Comparison of ENCODE assay signal across 1 cellular context in the genomic region with DNA sequence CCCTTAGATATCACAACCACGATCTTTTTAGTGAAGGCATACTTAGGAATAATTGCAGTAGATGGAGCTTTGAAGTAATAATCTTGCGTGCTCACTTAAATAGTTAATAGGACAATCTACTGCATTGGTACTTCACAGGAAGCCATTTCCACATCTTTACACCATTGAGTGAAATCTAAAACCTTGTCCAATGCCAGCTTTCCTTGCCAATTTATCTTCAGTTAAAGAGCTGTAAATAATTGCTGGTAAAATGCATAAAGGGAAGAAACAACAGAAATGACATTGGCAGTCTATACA.
TF ChIP-seq lines count a peak whose summit lies in the region.

No MANE protein-coding gene starts in this region.

TF ChIP-seq in HEK293, 187 proteins besides CTCF, POLR2A, EP300 and RAD21 (continued from another document):
- TF ChIP-seq, protein P1, sequence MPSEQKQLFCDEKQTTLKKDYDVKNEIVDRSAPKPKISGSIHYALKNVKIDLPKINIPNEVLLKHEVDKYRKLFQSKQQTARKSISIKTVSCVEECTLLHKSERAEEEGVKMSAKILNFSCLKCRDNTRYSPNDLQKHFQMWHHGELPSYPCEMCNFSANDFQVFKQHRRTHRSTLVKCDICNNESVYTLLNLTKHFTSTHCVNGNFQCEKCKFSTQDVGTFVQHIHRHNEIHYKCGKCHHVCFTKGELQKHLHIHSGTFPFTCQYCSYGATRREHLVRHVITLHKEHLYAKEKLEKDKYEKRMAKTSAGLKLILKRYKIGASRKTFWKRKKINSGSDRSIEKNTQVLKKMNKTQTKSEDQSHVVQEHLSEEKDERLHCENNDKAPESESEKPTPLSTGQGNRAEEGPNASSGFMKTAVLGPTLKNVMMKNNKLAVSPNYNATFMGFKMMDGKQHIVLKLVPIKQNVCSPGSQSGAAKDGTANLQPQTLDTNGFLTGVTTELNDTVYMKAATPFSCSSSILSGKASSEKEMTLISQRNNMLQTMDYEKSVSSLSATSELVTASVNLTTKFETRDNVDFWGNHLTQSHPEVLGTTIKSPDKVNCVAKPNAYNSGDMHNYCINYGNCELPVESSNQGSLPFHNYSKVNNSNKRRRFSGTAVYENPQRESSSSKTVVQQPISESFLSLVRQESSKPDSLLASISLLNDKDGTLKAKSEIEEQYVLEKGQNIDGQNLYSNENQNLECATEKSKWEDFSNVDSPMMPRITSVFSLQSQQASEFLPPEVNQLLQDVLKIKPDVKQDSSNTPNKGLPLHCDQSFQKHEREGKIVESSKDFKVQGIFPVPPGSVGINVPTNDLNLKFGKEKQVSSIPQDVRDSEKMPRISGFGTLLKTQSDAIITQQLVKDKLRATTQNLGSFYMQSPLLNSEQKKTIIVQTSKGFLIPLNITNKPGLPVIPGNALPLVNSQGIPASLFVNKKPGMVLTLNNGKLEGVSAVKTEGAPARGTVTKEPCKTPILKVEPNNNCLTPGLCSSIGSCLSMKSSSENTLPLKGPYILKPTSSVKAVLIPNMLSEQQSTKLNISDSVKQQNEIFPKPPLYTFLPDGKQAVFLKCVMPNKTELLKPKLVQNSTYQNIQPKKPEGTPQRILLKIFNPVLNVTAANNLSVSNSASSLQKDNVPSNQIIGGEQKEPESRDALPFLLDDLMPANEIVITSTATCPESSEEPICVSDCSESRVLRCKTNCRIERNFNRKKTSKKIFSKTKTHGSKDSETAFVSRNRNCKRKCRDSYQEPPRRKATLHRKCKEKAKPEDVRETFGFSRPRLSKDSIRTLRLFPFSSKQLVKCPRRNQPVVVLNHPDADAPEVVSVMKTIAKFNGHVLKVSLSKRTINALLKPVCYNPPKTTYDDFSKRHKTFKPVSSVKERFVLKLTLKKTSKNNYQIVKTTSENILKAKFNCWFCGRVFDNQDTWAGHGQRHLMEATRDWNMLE (tag by site-specific recombination; conservative IDR thresholded peaks at IDR 0.05; ENCODE audit: low read depth) = no peak
- no peak for TF ChIP-seq ZNF549 (tag by site-specific recombination; IDR thresholded peaks at IDR 0.05)
- TF ChIP-seq ZBTB7A (tag by site-specific recombination; IDR thresholded peaks at IDR 0.05; ENCODE audit: low read depth) = no peak
- TF ChIP-seq ZNF610 (tag by site-specific recombination; IDR thresholded peaks at IDR 0.05; ENCODE audit: borderline replicate concordance) = no peak
- TF ChIP-seq RBAK (tag by site-specific recombination; IDR thresholded peaks at IDR 0.05) = no peak
- TF ChIP-seq ZNF391 (tag by site-specific recombination; IDR thresholded peaks at IDR 0.05; ENCODE audit: borderline replicate concordance, low read depth) = no peak
- TF ChIP-seq ZNF354C (tag by site-specific recombination; IDR thresholded peaks at IDR 0.05; ENCODE audit: borderline replicate concordance, low read depth) = no peak
- no peak for TF ChIP-seq ZNF366 (tag by site-specific recombination; conservative IDR thresholded peaks at IDR 0.05)
- TF ChIP-seq, protein P2, sequence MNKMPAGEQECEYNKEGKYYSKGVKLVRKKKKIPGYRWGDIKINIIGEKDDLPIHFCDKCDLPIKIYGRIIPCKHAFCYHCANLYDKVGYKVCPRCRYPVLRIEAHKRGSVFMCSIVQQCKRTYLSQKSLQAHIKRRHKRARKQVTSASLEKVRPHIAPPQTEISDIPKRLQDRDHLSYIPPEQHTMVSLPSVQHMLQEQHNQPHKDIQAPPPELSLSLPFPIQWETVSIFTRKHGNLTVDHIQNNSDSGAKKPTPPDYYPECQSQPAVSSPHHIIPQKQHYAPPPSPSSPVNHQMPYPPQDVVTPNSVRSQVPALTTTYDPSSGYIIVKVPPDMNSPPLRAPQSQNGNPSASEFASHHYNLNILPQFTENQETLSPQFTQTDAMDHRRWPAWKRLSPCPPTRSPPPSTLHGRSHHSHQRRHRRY (tag by site-specific recombination; IDR thresholded peaks at IDR 0.05) = no peak
- TF ChIP-seq ZNF558 (tag by site-specific recombination; IDR thresholded peaks at IDR 0.05) = no peak
- no peak for TF ChIP-seq ZNF133 (tag by site-specific recombination; IDR thresholded peaks at IDR 0.05)
- no peak for TF ChIP-seq BCL11A (tag by site-specific recombination; IDR thresholded peaks at IDR 0.05; ENCODE audit: low read depth)
- TF ChIP-seq, protein P3, sequence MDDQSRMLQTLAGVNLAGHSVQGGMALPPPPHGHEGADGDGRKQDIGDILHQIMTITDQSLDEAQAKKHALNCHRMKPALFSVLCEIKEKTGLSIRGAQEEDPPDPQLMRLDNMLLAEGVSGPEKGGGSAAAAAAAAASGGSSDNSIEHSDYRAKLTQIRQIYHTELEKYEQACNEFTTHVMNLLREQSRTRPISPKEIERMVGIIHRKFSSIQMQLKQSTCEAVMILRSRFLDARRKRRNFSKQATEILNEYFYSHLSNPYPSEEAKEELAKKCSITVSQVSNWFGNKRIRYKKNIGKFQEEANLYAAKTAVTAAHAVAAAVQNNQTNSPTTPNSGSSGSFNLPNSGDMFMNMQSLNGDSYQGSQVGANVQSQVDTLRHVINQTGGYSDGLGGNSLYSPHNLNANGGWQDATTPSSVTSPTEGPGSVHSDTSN (CRISPR knock-in tag; IDR thresholded peaks at IDR 0.05) = no peak
- no peak for TF ChIP-seq ZNF521 (tag by site-specific recombination; IDR thresholded peaks at IDR 0.05)
- TF ChIP-seq ZNF274 (IDR thresholded peaks at IDR 0.05; ENCODE audit: low read length) = no peak
- TF ChIP-seq ZNF274 (tag by site-specific recombination; IDR thresholded peaks at IDR 0.05; ENCODE audit: borderline replicate concordance) = no peak
- TF ChIP-seq ZNF37A (tag by site-specific recombination; IDR thresholded peaks at IDR 0.05) = no peak
- no peak; the same call in 1 of the 2 replicates for TF ChIP-seq GLI2 (tag by site-specific recombination; IDR thresholded peaks at IDR 0.05; ENCODE audit: borderline replicate concordance, low read depth)
- TF ChIP-seq ZBTB8A (tag by site-specific recombination; IDR thresholded peaks at IDR 0.05) = no peak
- TF ChIP-seq ZNF664 (tag by site-specific recombination; IDR thresholded peaks at IDR 0.05) = 0 out of 2 replicates have a peak, but pooled peaks have one; percentile 17
- no peak for TF ChIP-seq ZNF707 (tag by site-specific recombination; IDR thresholded peaks at IDR 0.05)
- TF ChIP-seq ZNF112 (tag by site-specific recombination; IDR thresholded peaks at IDR 0.05) = no peak
- TF ChIP-seq ZNF341 (tag by site-specific recombination; IDR thresholded peaks at IDR 0.05; ENCODE audit: low read depth) = no peak
- TF ChIP-seq, protein P4, sequence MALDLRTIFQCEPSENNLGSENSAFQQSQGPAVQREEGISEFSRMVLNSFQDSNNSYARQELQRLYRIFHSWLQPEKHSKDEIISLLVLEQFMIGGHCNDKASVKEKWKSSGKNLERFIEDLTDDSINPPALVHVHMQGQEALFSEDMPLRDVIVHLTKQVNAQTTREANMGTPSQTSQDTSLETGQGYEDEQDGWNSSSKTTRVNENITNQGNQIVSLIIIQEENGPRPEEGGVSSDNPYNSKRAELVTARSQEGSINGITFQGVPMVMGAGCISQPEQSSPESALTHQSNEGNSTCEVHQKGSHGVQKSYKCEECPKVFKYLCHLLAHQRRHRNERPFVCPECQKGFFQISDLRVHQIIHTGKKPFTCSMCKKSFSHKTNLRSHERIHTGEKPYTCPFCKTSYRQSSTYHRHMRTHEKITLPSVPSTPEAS (tag by site-specific recombination; IDR thresholded peaks at IDR 0.05) = no peak
- TF ChIP-seq, protein P5, sequence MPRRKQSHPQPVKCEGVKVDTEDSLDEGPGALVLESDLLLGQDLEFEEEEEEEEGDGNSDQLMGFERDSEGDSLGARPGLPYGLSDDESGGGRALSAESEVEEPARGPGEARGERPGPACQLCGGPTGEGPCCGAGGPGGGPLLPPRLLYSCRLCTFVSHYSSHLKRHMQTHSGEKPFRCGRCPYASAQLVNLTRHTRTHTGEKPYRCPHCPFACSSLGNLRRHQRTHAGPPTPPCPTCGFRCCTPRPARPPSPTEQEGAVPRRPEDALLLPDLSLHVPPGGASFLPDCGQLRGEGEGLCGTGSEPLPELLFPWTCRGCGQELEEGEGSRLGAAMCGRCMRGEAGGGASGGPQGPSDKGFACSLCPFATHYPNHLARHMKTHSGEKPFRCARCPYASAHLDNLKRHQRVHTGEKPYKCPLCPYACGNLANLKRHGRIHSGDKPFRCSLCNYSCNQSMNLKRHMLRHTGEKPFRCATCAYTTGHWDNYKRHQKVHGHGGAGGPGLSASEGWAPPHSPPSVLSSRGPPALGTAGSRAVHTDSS (tag by site-specific recombination; IDR thresholded peaks at IDR 0.05) = no peak
- peak; percentile 64; the same call in 1 of the 2 replicates for TF ChIP-seq TRIM28 (IDR thresholded peaks at IDR 0.05; ENCODE audit: borderline replicate concordance, low read length)
- TF ChIP-seq ZFP3 (tag by site-specific recombination; IDR thresholded peaks at IDR 0.05; ENCODE audit: low read depth) = no peak
- TF ChIP-seq SP7 (tag by site-specific recombination; IDR thresholded peaks at IDR 0.05) = 0 out of 2 replicates have a peak, but pooled peaks have one; percentile 59
- TF ChIP-seq, protein P6, sequence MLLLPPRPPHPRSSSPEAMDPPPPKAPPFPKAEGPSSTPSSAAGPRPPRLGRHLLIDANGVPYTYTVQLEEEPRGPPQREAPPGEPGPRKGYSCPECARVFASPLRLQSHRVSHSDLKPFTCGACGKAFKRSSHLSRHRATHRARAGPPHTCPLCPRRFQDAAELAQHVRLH (tag by site-specific recombination; IDR thresholded peaks at IDR 0.05) = 0 out of 2 replicates have a peak, but pooled peaks have one; percentile 4
- no peak for TF ChIP-seq ZNF404 (tag by site-specific recombination; IDR thresholded peaks at IDR 0.05)
- no peak for TF ChIP-seq ZNF747 (tag by site-specific recombination; IDR thresholded peaks at IDR 0.05)
- TF ChIP-seq, protein P7, sequence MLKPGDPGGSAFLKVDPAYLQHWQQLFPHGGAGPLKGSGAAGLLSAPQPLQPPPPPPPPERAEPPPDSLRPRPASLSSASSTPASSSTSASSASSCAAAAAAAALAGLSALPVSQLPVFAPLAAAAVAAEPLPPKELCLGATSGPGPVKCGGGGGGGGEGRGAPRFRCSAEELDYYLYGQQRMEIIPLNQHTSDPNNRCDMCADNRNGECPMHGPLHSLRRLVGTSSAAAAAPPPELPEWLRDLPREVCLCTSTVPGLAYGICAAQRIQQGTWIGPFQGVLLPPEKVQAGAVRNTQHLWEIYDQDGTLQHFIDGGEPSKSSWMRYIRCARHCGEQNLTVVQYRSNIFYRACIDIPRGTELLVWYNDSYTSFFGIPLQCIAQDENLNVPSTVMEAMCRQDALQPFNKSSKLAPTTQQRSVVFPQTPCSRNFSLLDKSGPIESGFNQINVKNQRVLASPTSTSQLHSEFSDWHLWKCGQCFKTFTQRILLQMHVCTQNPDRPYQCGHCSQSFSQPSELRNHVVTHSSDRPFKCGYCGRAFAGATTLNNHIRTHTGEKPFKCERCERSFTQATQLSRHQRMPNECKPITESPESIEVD (tag by site-specific recombination; IDR thresholded peaks at IDR 0.05) = peak; percentile 65; the same call in 1 of the 2 replicates
- TF ChIP-seq PRDM1 (tag by site-specific recombination; IDR thresholded peaks at IDR 0.05) = no peak
- 0 out of 2 replicates have a peak, but pooled peaks have one; percentile 16 for TF ChIP-seq ZEB2 (tag by site-specific recombination; IDR thresholded peaks at IDR 0.05)
- no peak for TF ChIP-seq ZNF555 (tag by site-specific recombination; conservative IDR thresholded peaks at IDR 0.05)
- TF ChIP-seq ZNF266 (tag by site-specific recombination; IDR thresholded peaks at IDR 0.05; ENCODE audit: low read depth) = no peak
- TF ChIP-seq GLIS1 (tag by site-specific recombination; IDR thresholded peaks at IDR 0.05) = no peak
- TF ChIP-seq ZSCAN16 (tag by site-specific recombination; IDR thresholded peaks at IDR 0.05) = no peak
- TF ChIP-seq KLF16 (tag by site-specific recombination; IDR thresholded peaks at IDR 0.05) = 0 out of 2 replicates have a peak, but pooled peaks have one; percentile 0
- TF ChIP-seq, protein P8, sequence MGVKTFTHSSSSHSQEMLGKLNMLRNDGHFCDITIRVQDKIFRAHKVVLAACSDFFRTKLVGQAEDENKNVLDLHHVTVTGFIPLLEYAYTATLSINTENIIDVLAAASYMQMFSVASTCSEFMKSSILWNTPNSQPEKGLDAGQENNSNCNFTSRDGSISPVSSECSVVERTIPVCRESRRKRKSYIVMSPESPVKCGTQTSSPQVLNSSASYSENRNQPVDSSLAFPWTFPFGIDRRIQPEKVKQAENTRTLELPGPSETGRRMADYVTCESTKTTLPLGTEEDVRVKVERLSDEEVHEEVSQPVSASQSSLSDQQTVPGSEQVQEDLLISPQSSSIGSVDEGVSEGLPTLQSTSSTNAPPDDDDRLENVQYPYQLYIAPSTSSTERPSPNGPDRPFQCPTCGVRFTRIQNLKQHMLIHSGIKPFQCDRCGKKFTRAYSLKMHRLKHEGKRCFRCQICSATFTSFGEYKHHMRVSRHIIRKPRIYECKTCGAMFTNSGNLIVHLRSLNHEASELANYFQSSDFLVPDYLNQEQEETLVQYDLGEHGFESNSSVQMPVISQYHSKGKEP (tag by site-specific recombination; IDR thresholded peaks at IDR 0.05) = peak; percentile 92
- peak; percentile 96 for TF ChIP-seq TCF7L2 (IDR thresholded peaks at IDR 0.05; ENCODE audit: borderline replicate concordance, low read depth, low read length)
- TF ChIP-seq REPIN1 (tag by site-specific recombination; IDR thresholded peaks at IDR 0.05; ENCODE audit: low read depth) = no peak
- TF ChIP-seq ZNF701 (tag by site-specific recombination; IDR thresholded peaks at IDR 0.05) = no peak
- no peak for TF ChIP-seq ZNF169 (tag by site-specific recombination; IDR thresholded peaks at IDR 0.05)
- no peak for TF ChIP-seq YY2 (tag by site-specific recombination; IDR thresholded peaks at IDR 0.05)
TF ChIP-seq in HEK293: peak in this region for 15.
